Comparison of ENCODE assay signal across 13 cellular contexts in genomic region chr6:30813623-30814136, GRCh38.
A peak's percentile ranks its signal among the peaks of the same experiment; 100 is the strongest.
DNase-seq lines count a peak whose midpoint lies in the region; ATAC-seq and TF ChIP-seq lines count a peak whose summit lies in the region.
"Had no signal": no experiment of that assay in that cellular context is flagged by ENCODE, and none has a peak within 500 bp of the region (broad histone marks: within the 10 kb centered on the region; RNA-seq: fewer than 3 reads in every experiment).

No MANE protein-coding gene starts in this region.

- no peak for TF ChIP-seq CTCF in GM10266 (IDR thresholded peaks at IDR 0.05; ENCODE audit: control insufficient read depth, insufficient read depth, low read depth, missing control alignments)

- H3K27ac ChIP-seq in mesenchymal stem cell (ENCODE audit: low read length, poor library complexity, severe bottlenecking): peak overlapping the region; percentile 44

- no peaks in the 10 kb centered on the region for H3K27me3 Mint-ChIP-seq in activated naive CD8-positive, alpha-beta T cell treated with anti-CD3 and anti-CD28 coated beads for 36 hours

- H3K9me3 Mint-ChIP-seq in activated naive CD8-positive, alpha-beta T cell treated with anti-CD3 and anti-CD28 coated beads for 36 hours: peaks cover 39% of the 10 kb centered on the region
- H3K9me3 Mint-ChIP-seq: nephron had no signal

- no peak overlapping the region for H3K4me2 ChIP-seq in mesenchymal stem cell (ENCODE audit: low read length, poor library complexity, severe bottlenecking)

- H2BK15ac ChIP-seq in mesenchymal stem cell (ENCODE audit: low read depth, poor library complexity, severe bottlenecking): peak overlapping the region; percentile 19

- no peak for ATAC-seq in HG02885 (IDR thresholded peaks at IDR 0.05; ENCODE audit: poor library complexity, unreplicated experiment)

- H3K4me3 Mint-ChIP-seq in activated naive CD8-positive, alpha-beta T cell treated with anti-CD3 and anti-CD28 coated beads for 36 hours: peak overlapping the region; percentile 70
- H3K4me3 Mint-ChIP-seq: nephron had no signal

- H2BK120ac ChIP-seq in mesenchymal stem cell (ENCODE audit: low read depth, low read length): peak overlapping the region; percentile 73

- no peaks in the 10 kb centered on the region for H3K27me3 ChIP-seq in mesenchymal stem cell (ENCODE audit: control insufficient read depth in 1 of 2, insufficient read depth in 1 of 2, low read length in 2 of 2)
- H3K27me3 ChIP-seq: upper lobe of left lung had no signal

- DNase-seq in A172 (ENCODE audit: low spot score): peak; percentile 57
- DNase-seq in EH (ENCODE audit: low read depth): peak; percentile 66
- no peak for DNase-seq in activated naive CD8-positive, alpha-beta T cell treated with anti-CD3 and anti-CD28 coated beads for 36 hours
- DNase-seq in mesenchymal stem cell: peak; percentile 53
- no peak for DNase-seq in GM10266 (ENCODE audit: extremely low spot score)
- DNase-seq in NCI-H82 treated with DMSO at 0.1 percent for 48 hours (lab: John Stamatoyannopoulos, UW; ENCODE audit: unreplicated experiment): no peak
- no peak for DNase-seq in NK-92 treated with Interleukin-12 subunit alpha and Interleukin-12 subunit beta, amount 100 ng/mL, for 24 hours (lab: John Stamatoyannopoulos, UW)
- DNase-seq: DMS 273 treated with DMSO at 0.1 percent for 48 hours, Kasumi-1, NCI-H345 had no signal

- H3K23ac ChIP-seq in mesenchymal stem cell (ENCODE audit: low read length in 2 of 2): no peak overlapping the region

- H2BK12ac ChIP-seq in mesenchymal stem cell (ENCODE audit: low read length in 2 of 2): peak overlapping the region in 1 of 2 experiments; percentile 90

- peak overlapping the region; percentile 67 to 91 for H3K18ac ChIP-seq in mesenchymal stem cell (ENCODE audit: low read depth in 1 of 2, low read length in 2 of 2)

- H3K36me3 Mint-ChIP-seq in activated naive CD8-positive, alpha-beta T cell treated with anti-CD3 and anti-CD28 coated beads for 36 hours: peaks cover 77% of the 10 kb centered on the region

- peak overlapping the region; percentile 79 for H4K91ac ChIP-seq in mesenchymal stem cell (ENCODE audit: low read length)

- no peaks in the 10 kb centered on the region for H3K9me3 ChIP-seq in mesenchymal stem cell (ENCODE audit: control insufficient read depth, low read length)
- H3K9me3 ChIP-seq: upper lobe of left lung had no signal

- peak overlapping the region in 1 of 2 experiments; percentile 34 for H3K4ac ChIP-seq in mesenchymal stem cell (ENCODE audit: low read depth in 1 of 2, low read length in 2 of 2)

- peaks cover 83% of the 10 kb centered on the region for H3K4me1 Mint-ChIP-seq in activated naive CD8-positive, alpha-beta T cell treated with anti-CD3 and anti-CD28 coated beads for 36 hours

- H2AFZ ChIP-seq in mesenchymal stem cell (ENCODE audit: low read depth, low read length): no peak overlapping the region

- 62% methylated on average over 9 of the region's 9 CpGs for WGBS in mesenchymal stem cell

- peak overlapping the region; percentile 98 for H3K27ac Mint-ChIP-seq in activated naive CD8-positive, alpha-beta T cell treated with anti-CD3 and anti-CD28 coated beads for 36 hours

- H2BK5ac ChIP-seq in mesenchymal stem cell (ENCODE audit: low read depth, low read length, poor library complexity, severe bottlenecking): no peak overlapping the region

- peak overlapping the region; percentile 76 for H4K8ac ChIP-seq in mesenchymal stem cell (ENCODE audit: low read length)

- no peaks in the 10 kb centered on the region for H3K79me1 ChIP-seq in mesenchymal stem cell (replicated peaks; ENCODE audit: low read length, poor library complexity, severe bottlenecking)

- no peaks in the 10 kb centered on the region for H3K36me3 ChIP-seq in mesenchymal stem cell (ENCODE audit: control insufficient read depth in 1 of 2, insufficient read depth in 2 of 2, low read depth in 1 of 2, low read length in 2 of 2)
- H3K36me3 ChIP-seq: upper lobe of left lung had no signal

- peak overlapping the region; percentile 92 for H2AK5ac ChIP-seq in mesenchymal stem cell (ENCODE audit: low read length, severe bottlenecking)

- H3K4me1 ChIP-seq in mesenchymal stem cell (ENCODE audit: control insufficient read depth, insufficient read depth, low read depth, low read length): peaks cover 14% of the 10 kb centered on the region

- H3K14ac ChIP-seq in mesenchymal stem cell (ENCODE audit: low read length in 2 of 2): peak overlapping the region in 1 of 2 experiments; percentile 93

- peak overlapping the region; percentile 19 for H3K9ac ChIP-seq in mesenchymal stem cell (ENCODE audit: low read length)

- no peak overlapping the region for H3K4me3 ChIP-seq in mesenchymal stem cell (ENCODE audit: insufficient read depth in 1 of 2, low read depth in 1 of 2, low read length in 2 of 2)
- H3K4me3 ChIP-seq: upper lobe of left lung had no signal

Comparison
In these comparisons a context has a peak if more than half of its experiments do, and no peak if none do; other contexts are left out.
1. DNase-seq: peak in A172 (single experiment), EH (single experiment) and mesenchymal stem cell (single experiment); none in activated naive CD8-positive, alpha-beta T cell treated with anti-CD3 and anti-CD28 coated beads for 36 hours (single experiment), GM10266 (single experiment), NCI-H82 treated with DMSO at 0.1 percent for 48 hours (single experiment) and NK-92 treated with Interleukin-12 subunit alpha and Interleukin-12 subunit beta, amount 100 ng/mL, for 24 hours (single experiment).